8 cellular contexts compared by ENCODE assay signal in the genomic region with DNA sequence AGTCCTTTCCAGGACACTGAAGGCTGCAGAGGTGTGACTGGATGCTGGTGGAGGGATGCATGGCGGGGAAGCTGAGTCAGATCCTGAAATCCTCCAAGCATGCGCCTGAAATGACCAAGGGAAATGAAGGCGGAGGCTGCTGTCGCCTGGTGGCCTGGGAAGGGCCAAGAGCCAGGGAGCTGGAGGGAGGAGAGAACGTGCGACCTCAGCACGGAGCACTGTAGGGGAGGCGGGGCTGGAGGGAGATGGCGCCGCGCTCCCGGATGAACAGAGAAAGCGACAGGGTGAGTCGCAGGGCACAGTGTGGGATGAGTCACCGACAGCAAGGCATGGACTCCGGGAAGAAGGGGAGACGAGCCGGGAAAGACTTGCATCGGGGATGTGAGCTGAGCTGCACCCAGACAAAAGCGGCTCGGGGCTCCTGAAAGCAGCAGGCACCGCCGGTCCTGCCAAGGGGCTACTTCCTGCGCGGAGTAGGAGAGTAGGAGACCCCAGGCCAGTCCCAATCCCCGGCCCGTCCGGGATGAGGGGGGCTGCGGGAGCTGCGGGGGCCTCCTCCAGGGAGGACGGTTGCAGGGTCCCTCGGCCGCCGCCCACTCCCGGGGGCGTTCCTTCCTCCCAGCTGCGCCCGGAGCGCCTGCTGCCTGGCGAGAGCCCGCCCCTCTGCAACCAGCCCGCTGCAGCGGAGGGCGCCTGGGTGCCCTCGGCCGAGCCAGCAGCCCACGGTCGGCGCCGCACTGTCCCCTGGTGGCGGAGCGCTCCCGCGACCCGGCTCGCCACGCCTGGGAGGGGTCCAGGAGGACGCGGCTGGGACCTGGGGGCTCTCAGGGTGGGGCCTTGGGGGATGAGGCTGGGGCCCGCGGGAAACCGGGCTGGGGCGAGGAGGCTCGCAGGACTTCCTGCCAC. TPM values are rescaled to one million over a fixed set of nuclear protein-coding genes. Genes with fewer than 3 reads are reported as not detected.
DNase-seq lines count a peak whose midpoint lies in the region; ATAC-seq and TF ChIP-seq lines count a peak whose summit lies in the region.

No MANE protein-coding gene starts in this region.

- peak; percentile 60 for DNase-seq in DMS153 (lab: John Stamatoyannopoulos, UW)
- DNase-seq in PC-3, result peak; percentile 96
- peak; percentile 56 to 67 for DNase-seq in activated T-helper 1 cell treated with anti-CD3 and anti-CD28 coated beads, Interleukin-2, amount 50 U/mL, for 16 hours (ENCODE audit: low read depth in 1 of 2, low spot score in 1 of 2)
- peak; percentile 92 for DNase-seq in fibroblast of gingiva (ENCODE audit: low read depth)
- DNase-seq in naive thymus-derived CD4-positive, alpha-beta T cell, result peak in 8 of 9 donors; percentile 68 to 84 (median 78)
- DNase-seq in stimulated activated naive CD4-positive, alpha-beta T cell (lab: John Stamatoyannopoulos, UW), result peak; percentile 55 to 84 (median 70)

- H3K4me1 Mint-ChIP-seq in naive thymus-derived CD4-positive, alpha-beta T cell, result peaks cover 15 to 41% (median 30%) of the 10 kb centered on the region in 7 donors

- H3K4me2 ChIP-seq in PC-3 (ENCODE audit: low read length), result peak overlapping the region; percentile 93

- BruUV-seq in PC-3 (replicated peaks; lab: Mats Ljungman, UMichigan), result no TSS peak

- peak overlapping the region; percentile 76 for H3K4me3 ChIP-seq in PC-3 (ENCODE audit: low read length)
- H3K4me3 ChIP-seq in naive thymus-derived CD4-positive, alpha-beta T cell (ENCODE audit: low read length), result peak overlapping the region; percentile 76

- peaks cover 39% of the 10 kb centered on the region for H3K4me1 ChIP-seq in PC-3 (ENCODE audit: insufficient read depth, low read length)
- peaks cover 14% of the 10 kb centered on the region in 2 donors for H3K4me1 ChIP-seq in naive thymus-derived CD4-positive, alpha-beta T cell (ENCODE audit: control insufficient read depth in 2 of 2, insufficient read depth in 2 of 2, low read length in 2 of 2)

- H3K27ac ChIP-seq in PC-3 (ENCODE audit: low read length), result peak overlapping the region; percentile 97
- peak overlapping the region; percentile 94 for H3K27ac ChIP-seq in naive thymus-derived CD4-positive, alpha-beta T cell (ENCODE audit: low read depth, low read length)

- peaks cover 17% of the 10 kb centered on the region for H3F3A ChIP-seq in PC-3 (ENCODE audit: low read length, unreplicated experiment)

- H3K36me3 ChIP-seq in PC-3 (ENCODE audit: low read depth, low read length), result no peaks in the 10 kb centered on the region
- H3K36me3 ChIP-seq in naive thymus-derived CD4-positive, alpha-beta T cell (ENCODE audit: control insufficient read depth in 2 of 3, insufficient read depth in 3 of 3, low read length in 3 of 3), result peaks cover 0 to 4% (median 0%) of the 10 kb centered on the region in 3 experiments

- peak; percentile 58; the same call in 1 of the 2 replicates for TF ChIP-seq RAD21 in Ishikawa (IDR thresholded peaks at IDR 0.05; ENCODE audit: low read depth)

- ATAC-seq in GM21576 (IDR thresholded peaks at IDR 0.05; ENCODE audit: unreplicated experiment) (peak; percentile 70), PC-3 (peak; percentile 66)
- peak; percentile 87 for ATAC-seq in naive thymus-derived CD4-positive, alpha-beta T cell

- H3K4me3 Mint-ChIP-seq in naive thymus-derived CD4-positive, alpha-beta T cell, result peak overlapping the region; percentile 88 to 98 (median 96)

- H4K20me1 ChIP-seq in PC-3 (ENCODE audit: low read length), result no peaks in the 10 kb centered on the region

- H3K27me3 Mint-ChIP-seq in naive thymus-derived CD4-positive, alpha-beta T cell, result peaks cover 0 to 11% (median 0%) of the 10 kb centered on the region in 5 donors

- H2AFZ ChIP-seq in PC-3 (ENCODE audit: low read length), result peak overlapping the region; percentile 78

- TF ChIP-seq CTCF in PC-3 (conservative IDR thresholded peaks at IDR 0.05; ENCODE audit: low read depth, low read length), result peak; percentile 86

- H3K36me3 Mint-ChIP-seq in naive thymus-derived CD4-positive, alpha-beta T cell, result peaks cover 0 to 6% (median 0%) of the 10 kb centered on the region in 5 donors

- H3K27me3 ChIP-seq in PC-3 (ENCODE audit: low read length), result no peaks in the 10 kb centered on the region
- no peaks in the 10 kb centered on the region for H3K27me3 ChIP-seq in naive thymus-derived CD4-positive, alpha-beta T cell (ENCODE audit: control insufficient read depth in 2 of 2, insufficient read depth in 2 of 2, low read length in 2 of 2)

- CTCF ChIA-PET in PC-3 (lab: Charles Lee), result interaction anchor here (0.5 to 5.2 kb wide), 13 partner anchors 11 to 251 kb away, joined by 3 to 71 read pairs (median 4); a partner anchor contains a TSS
- CTCF ChIA-PET in naive thymus-derived CD4-positive, alpha-beta T cell (lab: Charles Lee), result interaction anchor here (0.6 to 5.9 kb wide), 27 partner anchors 9 to 512 kb away, joined by 3 to 53 read pairs (median 5); a partner anchor contains a TSS

- H3K79me2 ChIP-seq in PC-3 (ENCODE audit: low read length), result no peaks in the 10 kb centered on the region

- peak overlapping the region; percentile 94 to 100 (median 100) for H3K27ac Mint-ChIP-seq in naive thymus-derived CD4-positive, alpha-beta T cell

- no peaks in the 10 kb centered on the region for H3K9me2 ChIP-seq in PC-3 (replicated peaks; ENCODE audit: low read length)

- TF ChIP-seq EP300 in Ishikawa (IDR thresholded peaks at IDR 0.05; ENCODE audit: borderline replicate concordance), result no peak

- peak overlapping the region; percentile 95 for H3K9ac ChIP-seq in PC-3 (ENCODE audit: low read length)

- H3K9me3 Mint-ChIP-seq in naive thymus-derived CD4-positive, alpha-beta T cell, result peaks cover 0 to 1% (median 0%) of the 10 kb centered on the region in 11 donors

- POLR2A ChIA-PET in PC-3 (lab: Charles Lee; ENCODE audit: unreplicated experiment), result interaction anchor here (0.5 to 1.6 kb wide), 11 partner anchors 9 to 1002 kb away, joined by 3 to 16 read pairs (median 5); no protein-coding TSS in a partner anchor
- POLR2A ChIA-PET in naive thymus-derived CD4-positive, alpha-beta T cell (lab: Charles Lee), result interaction anchor here (0.6 to 9.6 kb wide), 44 partner anchors 10 to 1033 kb away, joined by 3 to 440 read pairs (median 4); a partner anchor contains a TSS

- intact Hi-C loops in PC-3 (cut with micrococcal nuclease), result loop anchor here (1.0 to 10.0 kb wide), 6 partner anchors 17 to 197 kb away; a partner anchor contains a TSS
- intact Hi-C loops in naive thymus-derived CD4-positive, alpha-beta T cell (cut with micrococcal nuclease), result loop anchor here (1.0 to 5.0 kb wide), 23 partner anchors 11 to 1148 kb away; a partner anchor contains a TSS

- no peaks in the 10 kb centered on the region for H3K9me3 ChIP-seq in PC-3 (ENCODE audit: low read length)
- no peaks in the 10 kb centered on the region for H3K9me3 ChIP-seq in naive thymus-derived CD4-positive, alpha-beta T cell (ENCODE audit: control insufficient read depth in 2 of 3, low read length in 3 of 3)

TF ChIP-seq in Ishikawa, 13 proteins besides CTCF, POLR2A, EP300 and RAD21 (continues in another document):
- TF ChIP-seq, protein P1, sequence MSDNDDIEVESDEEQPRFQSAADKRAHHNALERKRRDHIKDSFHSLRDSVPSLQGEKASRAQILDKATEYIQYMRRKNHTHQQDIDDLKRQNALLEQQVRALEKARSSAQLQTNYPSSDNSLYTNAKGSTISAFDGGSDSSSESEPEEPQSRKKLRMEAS (IDR thresholded peaks at IDR 0.05), result peak; percentile 78
- TF ChIP-seq TCF12 (IDR thresholded peaks at IDR 0.05; ENCODE audit: low read depth) (0 out of 2 replicates have a peak, but pooled peaks have one; percentile 51), EGR1 (IDR thresholded peaks at IDR 0.05) (peak; percentile 71), TEAD4 (IDR thresholded peaks at IDR 0.05) (peak; percentile 28; the same call in 1 of the 2 replicates), CREB1 (IDR thresholded peaks at IDR 0.05; ENCODE audit: low read depth) (no peak), YY1 (IDR thresholded peaks at IDR 0.05; ENCODE audit: low read depth) (peak; percentile 77; the same call in 1 of the 2 replicates), NFIC (IDR thresholded peaks at IDR 0.05) (0 out of 2 replicates have a peak, but pooled peaks have one; percentile 5), FOXM1 (IDR thresholded peaks at IDR 0.05; ENCODE audit: borderline replicate concordance, low read depth) (no peak)
- TF ChIP-seq, protein P2, sequence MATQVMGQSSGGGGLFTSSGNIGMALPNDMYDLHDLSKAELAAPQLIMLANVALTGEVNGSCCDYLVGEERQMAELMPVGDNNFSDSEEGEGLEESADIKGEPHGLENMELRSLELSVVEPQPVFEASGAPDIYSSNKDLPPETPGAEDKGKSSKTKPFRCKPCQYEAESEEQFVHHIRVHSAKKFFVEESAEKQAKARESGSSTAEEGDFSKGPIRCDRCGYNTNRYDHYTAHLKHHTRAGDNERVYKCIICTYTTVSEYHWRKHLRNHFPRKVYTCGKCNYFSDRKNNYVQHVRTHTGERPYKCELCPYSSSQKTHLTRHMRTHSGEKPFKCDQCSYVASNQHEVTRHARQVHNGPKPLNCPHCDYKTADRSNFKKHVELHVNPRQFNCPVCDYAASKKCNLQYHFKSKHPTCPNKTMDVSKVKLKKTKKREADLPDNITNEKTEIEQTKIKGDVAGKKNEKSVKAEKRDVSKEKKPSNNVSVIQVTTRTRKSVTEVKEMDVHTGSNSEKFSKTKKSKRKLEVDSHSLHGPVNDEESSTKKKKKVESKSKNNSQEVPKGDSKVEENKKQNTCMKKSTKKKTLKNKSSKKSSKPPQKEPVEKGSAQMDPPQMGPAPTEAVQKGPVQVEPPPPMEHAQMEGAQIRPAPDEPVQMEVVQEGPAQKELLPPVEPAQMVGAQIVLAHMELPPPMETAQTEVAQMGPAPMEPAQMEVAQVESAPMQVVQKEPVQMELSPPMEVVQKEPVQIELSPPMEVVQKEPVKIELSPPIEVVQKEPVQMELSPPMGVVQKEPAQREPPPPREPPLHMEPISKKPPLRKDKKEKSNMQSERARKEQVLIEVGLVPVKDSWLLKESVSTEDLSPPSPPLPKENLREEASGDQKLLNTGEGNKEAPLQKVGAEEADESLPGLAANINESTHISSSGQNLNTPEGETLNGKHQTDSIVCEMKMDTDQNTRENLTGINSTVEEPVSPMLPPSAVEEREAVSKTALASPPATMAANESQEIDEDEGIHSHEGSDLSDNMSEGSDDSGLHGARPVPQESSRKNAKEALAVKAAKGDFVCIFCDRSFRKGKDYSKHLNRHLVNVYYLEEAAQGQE (IDR thresholded peaks at IDR 0.05; ENCODE audit: low read depth), result no peak

RNA-seq across cellular contexts. Expression of a gene that starts 11.0 kb away (rescaled TPM):
- total RNA-seq in PC-3 (2014; rRNA removed), result 21.5 and 26.8 TPM in 2 replicates
- total RNA-seq in naive thymus-derived CD4-positive, alpha-beta T cell, result 10 to 100 TPM in 4 of 5 experiments, 1 to 10 TPM in 1; 8.1 to 34.6 (median 22.6) TPM
- 10 to 100 TPM; 44.4 to 52.0 TPM for polyA plus RNA-seq in naive thymus-derived CD4-positive, alpha-beta T cell

RNA-seq across cellular contexts. Expression of a gene that starts 17.3 kb away (rescaled TPM):
- 119 and 140 TPM in 2 replicates for total RNA-seq in PC-3 (2014; rRNA removed)
- 10 to 100 TPM; 19.7 to 60.5 (median 56.4) TPM for total RNA-seq in naive thymus-derived CD4-positive, alpha-beta T cell
- 10 to 100 TPM; 77.9 to 94.2 TPM for polyA plus RNA-seq in naive thymus-derived CD4-positive, alpha-beta T cell

Comparison
In these comparisons a context has a peak if more than half of its experiments do, and no peak if none do; other contexts are left out.
1. Peak in every context shown above with its lines: DNase-seq, ATAC-seq, H3K4me3 ChIP-seq and H3K27ac ChIP-seq.